In the genomic region with DNA sequence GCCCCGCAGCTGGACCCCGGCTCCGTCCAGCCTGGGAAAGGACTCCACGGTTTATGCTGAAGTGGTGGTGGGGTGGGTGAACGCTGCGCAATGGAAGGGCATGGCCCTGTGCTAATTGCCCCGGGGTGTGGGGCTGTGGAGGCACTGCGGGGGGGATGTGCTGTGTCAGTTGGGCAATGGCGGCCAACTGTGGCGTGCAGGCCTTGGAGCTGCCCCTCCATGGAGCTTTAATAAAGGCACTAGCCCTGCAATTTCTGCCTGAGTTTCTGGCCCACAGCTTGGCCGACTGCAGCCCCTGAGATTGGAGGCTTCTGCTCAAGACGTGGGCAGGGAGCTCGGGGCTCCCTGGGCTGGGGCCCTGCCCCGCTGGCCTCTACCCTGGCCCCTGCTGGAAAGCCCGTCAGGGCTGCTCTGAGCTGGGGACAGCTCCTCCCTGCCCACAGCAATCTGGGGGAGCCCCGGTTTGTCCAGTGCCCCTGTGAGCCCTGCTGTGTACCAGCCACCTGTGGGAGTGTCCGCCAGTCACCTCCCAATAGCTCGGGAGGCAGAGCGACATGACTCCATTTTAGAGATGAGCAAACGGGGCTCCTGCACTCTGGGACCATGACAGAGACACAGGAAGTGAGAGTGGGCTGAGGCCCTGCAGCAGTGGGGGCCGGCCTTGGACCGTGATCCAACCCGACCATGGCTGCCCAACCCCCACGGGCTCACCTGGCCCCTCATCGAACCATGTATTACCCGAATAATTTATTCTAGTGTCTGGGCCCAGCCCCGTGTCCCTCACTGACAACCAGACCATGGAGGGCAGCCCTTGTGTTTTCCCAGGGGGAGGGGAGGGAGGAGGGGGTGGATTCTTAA, we compare ENCODE assay signal across 8 cellular contexts. TPM values are rescaled to one million over a fixed set of nuclear protein-coding genes. Genes with fewer than 3 reads are reported as not detected.
DNase-seq lines count a peak whose midpoint lies in the region; ATAC-seq and TF ChIP-seq lines count a peak whose summit lies in the region.

No MANE protein-coding gene starts in this region.

- H3K4me1 ChIP-seq in esophagus squamous epithelium = peaks cover 54 to 79% (median 54%) of the 10 kb centered on the region in 3 donors

- ATAC-seq in HG03135 (IDR thresholded peaks at IDR 0.05; ENCODE audit: unreplicated experiment) = peak; percentile 0
- ATAC-seq in GM21528 (IDR thresholded peaks at IDR 0.05; ENCODE audit: low FRiP score, unreplicated experiment) = no peak

- DNase-seq in COLO668 (lab: John Stamatoyannopoulos, UW; ENCODE audit: unreplicated experiment) (peak; percentile 90), esophagus squamous epithelium (lab: John Stamatoyannopoulos, UW) (no peak), retinal pigment epithelial cell (ENCODE audit: low read depth) (no peak), AML-193 (lab: John Stamatoyannopoulos, UW) (no peak), AG08396 (ENCODE audit: low spot score) (no peak)
- peak in 3 of 4 experiments; percentile 57 to 60 (median 57) for DNase-seq in activated CD4-positive, CD25-positive, alpha-beta regulatory T cell (lab: John Stamatoyannopoulos, UW)

- TF ChIP-seq CTCF in esophagus squamous epithelium (IDR thresholded peaks at IDR 0.05) (no peak), retinal pigment epithelial cell (conservative IDR thresholded peaks at IDR 0.05; ENCODE audit: low read depth, low read length) (no peak)

- H3K9me3 ChIP-seq in esophagus squamous epithelium = no peaks in the 10 kb centered on the region

- H3K27ac ChIP-seq in esophagus squamous epithelium = peak overlapping the region; percentile 89 to 98 (median 97)

- intact Hi-C loops in esophagus squamous epithelium (cut with DNase I) = loop anchor here (5.0 to 10.0 kb wide), 2 partner anchors 135 to 353 kb away; a partner anchor contains a TSS

- H3K4me3 ChIP-seq in esophagus squamous epithelium = peak overlapping the region; percentile 36 to 78 (median 57)
- H3K4me3 ChIP-seq in retinal pigment epithelial cell (ENCODE audit: low read length) = peak overlapping the region; percentile 53

- no peaks in the 10 kb centered on the region for H3K36me3 ChIP-seq in esophagus squamous epithelium

- no peak for TF ChIP-seq POLR2A in esophagus squamous epithelium (IDR thresholded peaks at IDR 0.05)

- 6 to 20% methylated on average over 3 of the region's 27 CpGs for WGBS in esophagus squamous epithelium, 2 donors

- H3K27me3 ChIP-seq in esophagus squamous epithelium = peaks cover 0 to 3% (median 0%) of the 10 kb centered on the region in 4 donors

RNA-seq across cellular contexts. Expression of a gene that starts 8.7 kb away (rescaled TPM):
- total RNA-seq in esophagus squamous epithelium = 10 to 100 TPM; 13.8 to 39.5 (median 19.6) TPM

RNA-seq across cellular contexts. Expression of a gene that starts 17.4 kb away (rescaled TPM):
- total RNA-seq in esophagus squamous epithelium = under 1 TPM in 3 of 4 donors, not detected in 1; 0.35 to 0.76 (median 0.70) TPM

RNA-seq across cellular contexts. Expression of a gene that starts 21.0 kb away (rescaled TPM):
- total RNA-seq in esophagus squamous epithelium = 10 to 100 TPM; 11.8 to 29.1 (median 17.0) TPM

RNA-seq across cellular contexts. Expression of a gene that starts 39.1 kb away (rescaled TPM):
- total RNA-seq in esophagus squamous epithelium = 10 to 100 TPM in 3 of 4 donors, 1 to 10 TPM in 1; 8.2 to 33.9 (median 11.3) TPM

Comparison
In these comparisons a context has a peak if more than half of its experiments do, and no peak if none do; other contexts are left out.
1. DNase-seq: peak in COLO668 (single experiment) and activated CD4-positive, CD25-positive, alpha-beta regulatory T cell (3 of 4); none in esophagus squamous epithelium (single experiment), retinal pigment epithelial cell (single experiment), AML-193 (0 of 2) and AG08396 (single experiment).